ENCODE assay signal across 8 cellular contexts in the genomic region with DNA sequence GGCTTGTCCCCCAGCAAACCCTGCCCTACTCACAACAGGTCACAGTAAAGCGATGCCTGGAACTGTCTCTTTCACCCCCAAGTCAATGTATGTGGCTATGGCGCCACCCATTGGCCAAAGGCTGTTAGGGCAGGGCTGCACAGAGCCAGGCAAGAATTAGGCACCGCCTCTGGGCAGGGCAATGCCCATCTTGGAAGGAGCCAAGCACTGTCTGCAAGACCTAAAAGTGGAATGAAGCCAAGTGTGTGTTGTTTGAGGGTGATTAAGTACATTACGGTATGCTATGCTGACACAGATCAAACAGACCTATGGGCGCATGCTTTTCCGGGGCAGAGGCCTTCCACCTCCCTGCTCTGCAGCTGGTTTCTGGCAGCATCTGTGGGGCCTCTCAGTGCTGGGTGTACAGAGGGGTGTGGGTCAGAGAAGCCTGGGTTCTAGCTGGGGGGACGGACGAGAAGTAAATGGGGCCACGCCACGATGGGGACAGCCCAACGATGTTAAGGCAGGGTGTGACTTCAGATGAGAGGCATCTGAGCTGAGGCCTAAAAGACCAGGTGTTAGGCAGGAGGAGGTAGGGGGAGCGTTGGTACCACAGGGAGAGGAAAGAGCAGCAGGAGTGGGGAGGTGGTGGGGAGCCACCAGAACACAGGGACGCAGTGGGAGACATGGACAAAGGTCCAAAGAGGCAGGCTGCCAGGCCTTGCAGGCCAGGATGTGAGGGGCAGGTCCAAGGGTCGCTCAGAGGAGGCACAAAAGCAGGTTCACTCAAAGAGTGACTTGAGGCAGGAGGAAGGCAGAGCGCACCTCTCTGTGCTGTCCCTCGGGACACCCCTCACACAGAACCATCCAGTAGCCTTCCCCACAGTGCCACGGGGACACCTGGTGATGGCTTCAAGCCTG. TPM values are rescaled to one million over a fixed set of nuclear protein-coding genes. Genes with fewer than 3 reads are reported as not detected.
A peak's percentile ranks its signal among the peaks of the same experiment; 100 is the strongest.
DNase-seq lines count a peak whose midpoint lies in the region; ATAC-seq and TF ChIP-seq lines count a peak whose summit lies in the region.

No MANE protein-coding gene starts in this region.

- peaks cover 0 to 10% of the 10 kb centered on the region in 2 donors for H3K4me1 ChIP-seq in left lung

- peak overlapping the region; percentile 60 for H3K27ac Mint-ChIP-seq in WTC11

- ATAC-seq in WTC11 (peak; percentile 92), left lung (peak; percentile 96), GM21529 (IDR thresholded peaks at IDR 0.05; ENCODE audit: unreplicated experiment) (no peak)

- H3K4me3 Mint-ChIP-seq in WTC11, result no peak overlapping the region

- no peaks in the 10 kb centered on the region for H3K36me3 Mint-ChIP-seq in WTC11

- TF ChIP-seq CTCF in GM12872 (IDR thresholded peaks at IDR 0.05; ENCODE audit: insufficient read depth, low read depth, low read length) (peak; percentile 89), WTC11 (IDR thresholded peaks at IDR 0.05) (peak; percentile 94), left lung (IDR thresholded peaks at IDR 0.05) (peak; percentile 78 to 87)

- peaks cover 14% of the 10 kb centered on the region for H3K4me1 Mint-ChIP-seq in WTC11

- DNase-seq in A172 (ENCODE audit: low spot score) (peak; percentile 87), NCI-H1694 (lab: John Stamatoyannopoulos, UW) (peak; percentile 77), WTC11 (ENCODE audit: low spot score) (peak; percentile 91), cerebellar cortex (ENCODE audit: low spot score) (peak; percentile 74), left lung (peak; percentile 67 to 84)
- peak; percentile 35 to 55 for DNase-seq in stimulated activated CD8-positive, alpha-beta memory T cell treated with anti-CD3 and anti-CD28 coated beads, Interleukin-2, amount 100 ng/mL, for 48 hours (ENCODE audit: low read depth in 2 of 2)

- H3K27ac ChIP-seq in left lung, result no peak overlapping the region

- no peaks in the 10 kb centered on the region for H3K27me3 ChIP-seq in left lung

- no peaks in the 10 kb centered on the region for H3K27me3 Mint-ChIP-seq in WTC11 (ENCODE audit: low read depth)

- no peaks in the 10 kb centered on the region for H3K9me3 Mint-ChIP-seq in WTC11

- peaks cover 0 to 5% of the 10 kb centered on the region in 2 donors for H3K36me3 ChIP-seq in left lung

- CTCF ChIA-PET in WTC11 (lab: Charles Lee), result interaction anchor here (0.5 to 8.6 kb wide), 19 partner anchors 8 to 222 kb away, joined by 3 to 112 read pairs (median 4); a partner anchor contains a TSS

- intact Hi-C loops in left lung (cut with DNase I), result no loop called here

- H3K9me3 ChIP-seq in left lung, result no peaks in the 10 kb centered on the region

- H3K4me3 ChIP-seq in left lung, result no peak overlapping the region

- POLR2A ChIA-PET in WTC11 (lab: Charles Lee), result no interaction called here

TF ChIP-seq in WTC11, 78 proteins besides CTCF, POLR2A, EP300 and RAD21:
- TF ChIP-seq, protein P1, sequence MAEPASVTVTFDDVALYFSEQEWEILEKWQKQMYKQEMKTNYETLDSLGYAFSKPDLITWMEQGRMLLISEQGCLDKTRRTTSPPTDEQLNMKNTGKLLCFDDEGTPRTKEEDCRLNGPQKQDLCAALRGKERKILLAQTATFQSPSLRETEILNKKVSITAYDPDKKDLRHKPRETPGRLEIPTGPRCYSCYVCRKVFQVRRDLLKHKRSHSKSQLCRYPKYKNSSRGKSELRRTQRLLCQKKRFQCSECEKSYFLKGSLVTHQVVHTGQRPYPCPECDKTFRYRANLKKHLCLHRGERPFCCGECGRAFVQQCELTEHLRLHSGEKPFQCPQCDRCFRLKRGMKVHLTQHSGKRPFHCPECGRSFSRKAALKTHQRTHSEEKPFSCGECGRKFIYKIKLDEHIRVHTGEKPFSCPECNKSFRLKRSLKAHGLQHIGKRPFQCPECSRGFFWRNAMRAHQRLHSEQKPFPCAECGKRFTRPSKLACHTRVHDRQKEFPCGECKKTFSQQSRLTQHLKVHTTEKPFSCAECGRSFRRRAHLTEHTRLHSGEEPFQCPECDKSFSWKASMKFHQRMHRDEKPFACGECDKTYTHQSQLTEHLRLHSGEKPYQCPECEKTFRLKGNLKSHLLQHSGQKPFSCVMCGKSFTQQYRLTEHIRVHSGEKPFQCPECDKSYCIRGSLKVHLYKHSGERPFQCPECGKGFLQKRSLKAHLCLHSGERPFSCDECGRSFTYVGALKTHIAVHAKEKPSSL (CRISPR knock-in tag; conservative IDR thresholded peaks at IDR 0.05), result no peak
- TF ChIP-seq, protein P2, sequence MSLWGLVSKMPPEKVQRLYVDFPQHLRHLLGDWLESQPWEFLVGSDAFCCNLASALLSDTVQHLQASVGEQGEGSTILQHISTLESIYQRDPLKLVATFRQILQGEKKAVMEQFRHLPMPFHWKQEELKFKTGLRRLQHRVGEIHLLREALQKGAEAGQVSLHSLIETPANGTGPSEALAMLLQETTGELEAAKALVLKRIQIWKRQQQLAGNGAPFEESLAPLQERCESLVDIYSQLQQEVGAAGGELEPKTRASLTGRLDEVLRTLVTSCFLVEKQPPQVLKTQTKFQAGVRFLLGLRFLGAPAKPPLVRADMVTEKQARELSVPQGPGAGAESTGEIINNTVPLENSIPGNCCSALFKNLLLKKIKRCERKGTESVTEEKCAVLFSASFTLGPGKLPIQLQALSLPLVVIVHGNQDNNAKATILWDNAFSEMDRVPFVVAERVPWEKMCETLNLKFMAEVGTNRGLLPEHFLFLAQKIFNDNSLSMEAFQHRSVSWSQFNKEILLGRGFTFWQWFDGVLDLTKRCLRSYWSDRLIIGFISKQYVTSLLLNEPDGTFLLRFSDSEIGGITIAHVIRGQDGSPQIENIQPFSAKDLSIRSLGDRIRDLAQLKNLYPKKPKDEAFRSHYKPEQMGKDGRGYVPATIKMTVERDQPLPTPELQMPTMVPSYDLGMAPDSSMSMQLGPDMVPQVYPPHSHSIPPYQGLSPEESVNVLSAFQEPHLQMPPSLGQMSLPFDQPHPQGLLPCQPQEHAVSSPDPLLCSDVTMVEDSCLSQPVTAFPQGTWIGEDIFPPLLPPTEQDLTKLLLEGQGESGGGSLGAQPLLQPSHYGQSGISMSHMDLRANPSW (CRISPR knock-in tag; conservative IDR thresholded peaks at IDR 0.05; ENCODE audit: low read depth), result no peak
- 0 out of 2 replicates have a peak, but pooled peaks have one; percentile 30 for TF ChIP-seq SP1 (CRISPR knock-in tag; conservative IDR thresholded peaks at IDR 0.05)

RNA-seq across cellular contexts. Expression of a gene that starts 49.8 kb away (rescaled TPM):
- total RNA-seq in A172 (2014; rRNA removed; shearing (Covaris generic)), result 44.2 and 55.3 TPM in 2 replicates
- 133 to 151 TPM (median 137 TPM) in 3 replicates for total RNA-seq in WTC11 (2021)
- total RNA-seq in left lung, result 10 to 100 TPM; 28.8 to 30.1 TPM
